ENCODE assay signal across 2 cellular contexts in genomic region chr2:174036825-174037224, GRCh38.
A peak's percentile ranks its signal among the peaks of the same experiment; 100 is the strongest.
TF ChIP-seq lines count a peak whose summit lies in the region.

No MANE protein-coding gene starts in this region.

TF ChIP-seq in A549, 52 proteins besides CTCF, POLR2A, EP300 and RAD21:
- TF ChIP-seq MAFK (IDR thresholded peaks at IDR 0.05; ENCODE audit: partially characterized antibody) (peak; percentile 9), HMGXB4 (CRISPR knock-in tag; IDR thresholded peaks at IDR 0.05; ENCODE audit: borderline replicate concordance) (no peak)
TF ChIP-seq in A549: peak in this region for 1.

TF ChIP-seq in HCT116, 20 proteins besides CTCF, POLR2A, EP300 and RAD21:
- TF ChIP-seq MAX (IDR thresholded peaks at IDR 0.05) (no peak), EZH2 (IDR thresholded peaks at IDR 0.05) (no peak), ZNF274 (IDR thresholded peaks at IDR 0.05; ENCODE audit: low read depth, low read length) (no peak), ELF1 (IDR thresholded peaks at IDR 0.05; ENCODE audit: borderline replicate concordance, low read depth) (no peak), CBX3 (IDR thresholded peaks at IDR 0.05; ENCODE audit: low read depth) (no peak), SIN3A (IDR thresholded peaks at IDR 0.05; ENCODE audit: low read depth) (no peak), POLR2AphosphoS5 (IDR thresholded peaks at IDR 0.05; ENCODE audit: low read depth, low read length) (no peak), ZFX (IDR thresholded peaks at IDR 0.05) (no peak), EGR1 (IDR thresholded peaks at IDR 0.05; ENCODE audit: low read depth) (no peak), ZBTB33 (IDR thresholded peaks at IDR 0.05; ENCODE audit: extremely low read depth, insufficient replicate concordance, low read length) (no peak), SRF (IDR thresholded peaks at IDR 0.05; ENCODE audit: low read depth) (no peak), REST (IDR thresholded peaks at IDR 0.05; ENCODE audit: low read depth) (no peak), ATF3 (IDR thresholded peaks at IDR 0.05) (no peak), JUND (IDR thresholded peaks at IDR 0.05) (no peak), CEBPB (IDR thresholded peaks at IDR 0.05; ENCODE audit: low read depth) (no peak), YY1 (IDR thresholded peaks at IDR 0.05; ENCODE audit: extremely low read depth, insufficient replicate concordance, low read depth, low read length) (no peak), FOSL1 (IDR thresholded peaks at IDR 0.05; ENCODE audit: low read depth) (no peak)
TF ChIP-seq in HCT116: peak in this region for 0.
